Comparison of ENCODE assay signal across 19 cellular contexts in genomic region chr13:112754281-112755025, GRCh38.
"Had no signal": no experiment of that assay in that cellular context is flagged by ENCODE, and none has a peak within 500 bp of the region (broad histone marks: within the 10 kb centered on the region; RNA-seq: fewer than 3 reads in every experiment).

No MANE protein-coding gene starts in this region.

- H3K4me3 ChIP-seq: body of pancreas, gastrocnemius medialis, heart right ventricle, psoas muscle, vagina had no signal

- ATAC-seq: activated CD8-positive, alpha-beta T cell treated with anti-CD3 and anti-CD28 coated beads, Interleukin-2, amount 10 ng/mL, durations not matched to agents 7 days and 5 days; activated naive CD4-positive, alpha-beta T cell treated with anti-CD3 and anti-CD28 coated beads, Interleukin-2, amount 50 U/mL, for 72 hours; body of pancreas; gastrocnemius medialis; natural killer cell; psoas muscle; sciatic nerve; SK-N-SH treated with all-trans-retinoic acid at 6 μM for 48 hours; stimulated activated naive CD8-positive, alpha-beta T cell treated with anti-CD3 and anti-CD28 coated beads, Interleukin-15, amount 100 ng/mL, for 72 hours had no signal

- DNase-seq: activated CD4-positive, alpha-beta T cell treated with anti-CD3 and anti-CD28 coated beads, Interleukin-2, amount 10 ng/mL, durations not matched to agents 24 days and 14 days; activated CD8-positive, alpha-beta memory T cell treated with anti-CD3 and anti-CD28 coated beads, Interleukin-2, amount 50 U/mL, for 4 hours; activated CD8-positive, alpha-beta T cell treated with anti-CD3 and anti-CD28 coated beads, Interleukin-2, amount 10 ng/mL, durations not matched to agents 7 days and 5 days; activated effector memory CD4-positive, alpha-beta T cell treated with anti-CD3 and anti-CD28 coated beads, Interleukin-2, amount 50 U/mL, for 16 hours; activated T-cell treated with anti-CD3 and anti-CD28 coated beads, Interleukin-2, amount 50 U/mL, for 48 hours; body of pancreas; cerebellar nuclear complex; dermis blood vessel endothelial cell; gastrocnemius medialis; heart right ventricle; mesendoderm; natural killer cell; nucleus accumbens; stimulated activated naive CD8-positive, alpha-beta T cell treated with anti-CD3 and anti-CD28 coated beads, Interleukin-15, amount 100 ng/mL, for 72 hours had no signal

- H3K27ac ChIP-seq: body of pancreas, gastrocnemius medialis, heart right ventricle, psoas muscle, vagina had no signal

- H3K9me3 ChIP-seq: body of pancreas, gastrocnemius medialis, psoas muscle, vagina had no signal

- H3K36me3 ChIP-seq: gastrocnemius medialis, heart right ventricle, vagina had no signal

- H3K4me1 ChIP-seq: psoas muscle had no signal

- H3K27me3 ChIP-seq: body of pancreas, gastrocnemius medialis, heart right ventricle, vagina had no signal
